Comparison of ENCODE assay signal across 1 cellular context in genomic region chr12:118052324-118053070, GRCh38.
TF ChIP-seq lines count a peak whose summit lies in the region.

No MANE protein-coding gene starts in this region.

TF ChIP-seq in HepG2, 621 proteins besides CTCF, POLR2A, EP300 and RAD21 (continued from another document and continues in another):
- TF ChIP-seq KMT2A (CRISPR knock-in tag; IDR thresholded peaks at IDR 0.05) (peak; percentile 80; the same call in 1 of the 2 replicates), ZFP36 (IDR thresholded peaks at IDR 0.05; ENCODE audit: borderline replicate concordance, low read depth, low read length, partially characterized antibody) (no peak), TCF7 (IDR thresholded peaks at IDR 0.05; ENCODE audit: low read depth) (no peak), ZNF501 (CRISPR knock-in tag; IDR thresholded peaks at IDR 0.05) (0 out of 2 replicates have a peak, but pooled peaks have one; percentile 15), GATA4 (IDR thresholded peaks at IDR 0.05; ENCODE audit: borderline replicate concordance, low read depth) (no peak; the same call in 1 of the 2 replicates), TFAP4 (IDR thresholded peaks at IDR 0.05; ENCODE audit: borderline replicate concordance, low read depth) (peak; percentile 80), PRMT3 (CRISPR knock-in tag; IDR thresholded peaks at IDR 0.05; ENCODE audit: borderline replicate concordance, low read depth) (no peak), MLX (CRISPR knock-in tag; IDR thresholded peaks at IDR 0.05) (peak; percentile 87), RXRA (CRISPR knock-in tag; IDR thresholded peaks at IDR 0.05) (peak; percentile 99), ZFX (CRISPR knock-in tag; IDR thresholded peaks at IDR 0.05; ENCODE audit: low read depth) (peak; percentile 88), STAG1 (CRISPR knock-in tag; IDR thresholded peaks at IDR 0.05) (peak; percentile 21; the same call in 1 of the 2 replicates), PPARG (CRISPR knock-in tag; conservative IDR thresholded peaks at IDR 0.05) (peak; percentile 96), PCBP2 (optimal IDR thresholded peaks at IDR 0.05; ENCODE audit: low read depth, low read length, poor library complexity, severe bottlenecking) (no peak), ZNF709 (CRISPR knock-in tag; IDR thresholded peaks at IDR 0.05) (peak; percentile 63; the same call in 1 of the 2 replicates), FOSL2 (CRISPR knock-in tag; IDR thresholded peaks at IDR 0.05) (peak; percentile 100), CREB1 (IDR thresholded peaks at IDR 0.05) (peak; percentile 55), CREB1 (CRISPR knock-in tag; IDR thresholded peaks at IDR 0.05) (peak; percentile 61), SRSF9 (IDR thresholded peaks at IDR 0.05; ENCODE audit: borderline replicate concordance, insufficient read depth, low read depth, low read length, poor library complexity, severe bottlenecking) (no peak), LCORL (IDR thresholded peaks at IDR 0.05) (no peak), LCORL (CRISPR knock-in tag; IDR thresholded peaks at IDR 0.05) (peak; percentile 93), ZNF281 (CRISPR knock-in tag; IDR thresholded peaks at IDR 0.05; ENCODE audit: borderline replicate concordance) (peak; percentile 70; the same call in 1 of the 2 replicates), ZNF354B (CRISPR knock-in tag; IDR thresholded peaks at IDR 0.05) (0 out of 2 replicates have a peak, but pooled peaks have one; percentile 28), IRF2 (CRISPR knock-in tag; IDR thresholded peaks at IDR 0.05) (peak; percentile 93), PAX8 (CRISPR knock-in tag; IDR thresholded peaks at IDR 0.05; ENCODE audit: borderline replicate concordance) (no peak), DNMT1 (CRISPR knock-in tag; IDR thresholded peaks at IDR 0.05) (0 out of 2 replicates have a peak, but pooled peaks have one; percentile 44), NCOA2 (CRISPR knock-in tag; IDR thresholded peaks at IDR 0.05) (peak; percentile 89), HBP1 (CRISPR knock-in tag; IDR thresholded peaks at IDR 0.05; ENCODE audit: low read depth) (peak; percentile 89), ZNF747 (CRISPR knock-in tag; IDR thresholded peaks at IDR 0.05; ENCODE audit: borderline replicate concordance) (peak; percentile 69; the same call in 1 of the 2 replicates), REXO4 (CRISPR knock-in tag; IDR thresholded peaks at IDR 0.05; ENCODE audit: borderline replicate concordance) (no peak), RERE (CRISPR knock-in tag; IDR thresholded peaks at IDR 0.05; ENCODE audit: low read depth) (peak; percentile 50; the same call in 1 of the 2 replicates), HIC2 (CRISPR knock-in tag; IDR thresholded peaks at IDR 0.05; ENCODE audit: low read depth) (peak; percentile 96), GATAD1 (CRISPR knock-in tag; IDR thresholded peaks at IDR 0.05) (peak; percentile 71), ZNF230 (CRISPR knock-in tag; IDR thresholded peaks at IDR 0.05) (no peak), ZNF850 (CRISPR knock-in tag; conservative IDR thresholded peaks at IDR 0.05) (no peak), NCOA1 (CRISPR knock-in tag; IDR thresholded peaks at IDR 0.05) (0 out of 2 replicates have a peak, but pooled peaks have one; percentile 23), CREBL2 (CRISPR knock-in tag; IDR thresholded peaks at IDR 0.05; ENCODE audit: borderline replicate concordance) (no peak), GTF3A (CRISPR knock-in tag; conservative IDR thresholded peaks at IDR 0.05) (no peak), ZNF556 (CRISPR knock-in tag; IDR thresholded peaks at IDR 0.05; ENCODE audit: borderline replicate concordance) (peak; percentile 91; the same call in 1 of the 2 replicates), ZBTB39 (CRISPR knock-in tag; IDR thresholded peaks at IDR 0.05) (peak; percentile 80), EZH2 (conservative IDR thresholded peaks at IDR 0.05; ENCODE audit: low read depth, low read length) (no peak), ZZZ3 (CRISPR knock-in tag; IDR thresholded peaks at IDR 0.05; ENCODE audit: borderline replicate concordance) (no peak; the same call in 1 of the 2 replicates), TOE1 (CRISPR knock-in tag; IDR thresholded peaks at IDR 0.05) (no peak), NR1H2 (CRISPR knock-in tag; IDR thresholded peaks at IDR 0.05; ENCODE audit: borderline replicate concordance, low read depth) (peak; percentile 94; the same call in 1 of the 2 replicates), ZC3H13 (CRISPR knock-in tag; IDR thresholded peaks at IDR 0.05) (no peak)
- TF ChIP-seq, protein P1, sequence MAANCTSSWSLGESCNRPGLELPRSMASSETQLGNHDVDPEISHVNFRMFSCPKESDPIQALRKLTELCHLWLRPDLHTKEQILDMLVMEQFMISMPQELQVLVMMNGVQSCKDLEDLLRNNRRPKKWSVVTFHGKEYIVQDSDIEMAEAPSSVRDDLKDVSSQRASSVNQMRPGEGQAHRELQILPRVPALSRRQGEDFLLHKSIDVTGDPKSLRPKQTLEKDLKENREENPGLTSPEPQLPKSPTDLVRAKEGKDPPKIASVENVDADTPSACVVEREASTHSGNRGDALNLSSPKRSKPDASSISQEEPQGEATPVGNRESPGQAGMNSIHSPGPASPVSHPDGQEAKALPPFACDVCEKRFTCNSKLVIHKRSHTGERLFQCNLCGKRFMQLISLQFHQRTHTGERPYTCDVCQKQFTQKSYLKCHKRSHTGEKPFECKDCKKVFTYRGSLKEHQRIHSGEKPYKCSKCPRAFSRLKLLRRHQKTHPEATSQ (CRISPR knock-in tag; IDR thresholded peaks at IDR 0.05; ENCODE audit: borderline replicate concordance) = peak; percentile 95; the same call in 1 of the 2 replicates
- TF ChIP-seq, protein P2, sequence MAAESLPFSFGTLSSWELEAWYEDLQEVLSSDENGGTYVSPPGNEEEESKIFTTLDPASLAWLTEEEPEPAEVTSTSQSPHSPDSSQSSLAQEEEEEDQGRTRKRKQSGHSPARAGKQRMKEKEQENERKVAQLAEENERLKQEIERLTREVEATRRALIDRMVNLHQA (CRISPR knock-in tag; IDR thresholded peaks at IDR 0.05) = no peak
- TF ChIP-seq, protein P3, sequence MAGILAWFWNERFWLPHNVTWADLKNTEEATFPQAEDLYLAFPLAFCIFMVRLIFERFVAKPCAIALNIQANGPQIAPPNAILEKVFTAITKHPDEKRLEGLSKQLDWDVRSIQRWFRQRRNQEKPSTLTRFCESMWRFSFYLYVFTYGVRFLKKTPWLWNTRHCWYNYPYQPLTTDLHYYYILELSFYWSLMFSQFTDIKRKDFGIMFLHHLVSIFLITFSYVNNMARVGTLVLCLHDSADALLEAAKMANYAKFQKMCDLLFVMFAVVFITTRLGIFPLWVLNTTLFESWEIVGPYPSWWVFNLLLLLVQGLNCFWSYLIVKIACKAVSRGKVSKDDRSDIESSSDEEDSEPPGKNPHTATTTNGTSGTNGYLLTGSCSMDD (CRISPR knock-in tag; IDR thresholded peaks at IDR 0.05) = no peak
